ENCODE assay signal across 8 cellular contexts in the genomic region with DNA sequence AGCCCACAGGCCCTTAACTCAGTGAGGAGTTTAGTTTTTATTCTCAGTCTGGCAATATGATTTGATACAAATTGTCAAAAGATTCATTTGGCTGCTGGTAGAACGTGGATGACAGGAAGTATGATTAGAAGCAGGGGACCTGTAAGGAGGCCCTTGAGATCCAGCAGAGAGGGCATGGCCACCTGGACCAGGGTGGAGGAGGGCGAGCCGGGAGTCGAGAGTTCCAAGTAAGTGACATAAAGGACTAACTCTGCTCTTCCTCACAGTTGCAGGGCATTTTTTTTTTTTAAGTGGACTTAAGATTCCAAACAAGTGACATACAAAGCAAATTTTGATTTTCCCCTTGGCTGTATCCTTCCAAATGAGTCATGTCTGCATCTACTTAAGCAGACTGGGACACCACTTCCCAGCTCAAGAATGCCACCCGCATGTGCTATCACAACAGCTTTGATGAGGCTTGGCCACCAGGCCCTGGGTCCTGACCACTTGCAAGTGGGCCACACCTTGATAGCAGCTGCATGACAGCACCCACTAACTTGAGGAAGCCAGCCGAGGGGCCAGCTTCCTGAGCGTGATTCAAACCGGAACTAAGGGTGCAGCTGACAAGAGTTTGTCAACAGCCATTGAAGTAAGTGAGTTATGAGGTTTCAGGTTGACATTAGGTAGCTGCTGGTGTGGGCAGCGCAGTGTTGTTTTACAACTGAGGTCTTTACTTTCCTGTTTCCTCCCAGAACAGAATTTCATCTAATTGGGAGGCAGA. TPM values are rescaled to one million over a fixed set of nuclear protein-coding genes. Genes with fewer than 3 reads are reported as not detected.
DNase-seq lines count a peak whose midpoint lies in the region; ATAC-seq lines count a peak whose summit lies in the region.

No MANE protein-coding gene starts in this region.

- ATAC-seq in GM18511 (IDR thresholded peaks at IDR 0.05; ENCODE audit: unreplicated experiment), result peak; percentile 93
- peak; percentile 87 for ATAC-seq in HG02840 (IDR thresholded peaks at IDR 0.05; ENCODE audit: low FRiP score, unreplicated experiment)

- intact Hi-C loops in activated naive CD4-positive, alpha-beta T cell treated with anti-CD3 and anti-CD28 coated beads for 36 hours (cut with micrococcal nuclease), result loop anchor here (1.0 to 10.0 kb wide), 6 partner anchors 13 to 907 kb away; partner anchors contain the start of genes EPHA4 and SGPP2

- H3K23ac ChIP-seq in mesendoderm (ENCODE audit: low read length), result no peak overlapping the region

- H3K4me1 Mint-ChIP-seq in activated naive CD4-positive, alpha-beta T cell treated with anti-CD3 and anti-CD28 coated beads for 36 hours (ENCODE audit: low read depth), result no peaks in the 10 kb centered on the region

- DNase-seq in RPMI7951 (ENCODE audit: low read depth), result peak; percentile 90
- peak; percentile 83 for DNase-seq in activated naive CD4-positive, alpha-beta T cell treated with anti-CD3 and anti-CD28 coated beads for 36 hours
- peak; percentile 65 for DNase-seq in mesendoderm
- no peak for DNase-seq in epidermal melanocyte (ENCODE audit: insufficient read length, low spot score)
- DNase-seq in NCI-H1048 (lab: John Stamatoyannopoulos, UW), result no peak

- H3K4me2 ChIP-seq in mesendoderm (ENCODE audit: low read length), result no peak overlapping the region

- no peaks in the 10 kb centered on the region for H3K9me3 Mint-ChIP-seq in activated naive CD4-positive, alpha-beta T cell treated with anti-CD3 and anti-CD28 coated beads for 36 hours

- H3K56ac ChIP-seq in mesendoderm (ENCODE audit: low read length), result no peak overlapping the region

- H3K9ac ChIP-seq in mesendoderm (ENCODE audit: low read length), result no peak overlapping the region

- no peak overlapping the region for H3K4me3 ChIP-seq in mesendoderm (ENCODE audit: low read length)
- no peak overlapping the region for H3K4me3 ChIP-seq in thymus (ENCODE audit: low read length)

- H3K9me3 ChIP-seq in thymus (ENCODE audit: control insufficient read depth), result no peaks in the 10 kb centered on the region

- H3K27me3 Mint-ChIP-seq in activated naive CD4-positive, alpha-beta T cell treated with anti-CD3 and anti-CD28 coated beads for 36 hours (ENCODE audit: low read depth), result no peaks in the 10 kb centered on the region

- no peak overlapping the region for H2BK120ac ChIP-seq in mesendoderm (ENCODE audit: low read depth, low read length)

- H4K8ac ChIP-seq in mesendoderm (ENCODE audit: low read depth, low read length), result no peak overlapping the region

- H3K27ac ChIP-seq in mesendoderm (ENCODE audit: low read depth, low read length), result no peak overlapping the region
- H3K27ac ChIP-seq in thymus (ENCODE audit: low read depth), result peak overlapping the region; percentile 85

- H3K4me3 Mint-ChIP-seq in activated naive CD4-positive, alpha-beta T cell treated with anti-CD3 and anti-CD28 coated beads for 36 hours, result no peak overlapping the region

- H3K18ac ChIP-seq in mesendoderm (ENCODE audit: low read length), result no peak overlapping the region

- H3K79me2 ChIP-seq in mesendoderm (ENCODE audit: control insufficient read depth, insufficient read depth, low read length), result peaks cover 3% of the 10 kb centered on the region

- no peaks in the 10 kb centered on the region for H3K27me3 ChIP-seq in mesendoderm (ENCODE audit: insufficient read depth, low read length, poor library complexity)
- no peaks in the 10 kb centered on the region for H3K27me3 ChIP-seq in thymus (ENCODE audit: control insufficient read depth, insufficient read depth)

- no CpG with 5 or more reads among the region's 9 CpGs for WGBS in mesendoderm (ENCODE audit: extremely low coverage, insufficient coverage, low lambda C conversion rate)
- WGBS in thymus, result 31% methylated on average over 9 of the region's 9 CpGs

- H3K79me1 ChIP-seq in mesendoderm (ENCODE audit: low read length), result peaks cover 3% of the 10 kb centered on the region

- no peak overlapping the region for H2BK5ac ChIP-seq in mesendoderm (ENCODE audit: low read length)

- H3K36me3 Mint-ChIP-seq in activated naive CD4-positive, alpha-beta T cell treated with anti-CD3 and anti-CD28 coated beads for 36 hours (ENCODE audit: low read depth), result no peaks in the 10 kb centered on the region

- CTCF ChIA-PET in activated naive CD4-positive, alpha-beta T cell treated with anti-CD3 and anti-CD28 coated beads for 36 hours (lab: Charles Lee), result no interaction called here

- peaks cover 11% of the 10 kb centered on the region for H3K4me1 ChIP-seq in mesendoderm (ENCODE audit: control insufficient read depth, low read depth, low read length)
- H3K4me1 ChIP-seq in thymus (ENCODE audit: control insufficient read depth, insufficient read depth, low read length), result peaks cover 28% of the 10 kb centered on the region

- no peak overlapping the region for H3K27ac Mint-ChIP-seq in activated naive CD4-positive, alpha-beta T cell treated with anti-CD3 and anti-CD28 coated beads for 36 hours

- H3K36me3 ChIP-seq in mesendoderm (ENCODE audit: control insufficient read depth, insufficient read depth, low read length) (no peaks in the 10 kb centered on the region), thymus (ENCODE audit: control insufficient read depth, insufficient read depth) (no peaks in the 10 kb centered on the region)

- no peak overlapping the region for H2BK15ac ChIP-seq in mesendoderm (replicated peaks; ENCODE audit: low read depth)

- no peak overlapping the region for H4K5ac ChIP-seq in mesendoderm (ENCODE audit: low read length)

- no peak overlapping the region for H3K4ac ChIP-seq in mesendoderm (ENCODE audit: low read depth, low read length)

- no peak overlapping the region for H2AK5ac ChIP-seq in mesendoderm (ENCODE audit: low read length)

RNA-seq across cellular contexts. Expression of gene EPHA4, which starts 54.6 kb away (rescaled TPM):
- 4.6 and 6.1 TPM in 2 replicates for total RNA-seq in RPMI7951 (2014; rRNA removed; shearing (Covaris generic))
- total RNA-seq in activated naive CD4-positive, alpha-beta T cell treated with anti-CD3 and anti-CD28 coated beads for 36 hours, result 1 to 10 TPM; 1.3 to 3.0 TPM
- 14.3 TPM for polyA plus RNA-seq in mesendoderm (2013, experiment 1 of 2)
- polyA plus RNA-seq in mesendoderm (2013, experiment 2 of 2), result 14.8 TPM
- 7.8 TPM for polyA plus RNA-seq in thymus

Comparison
In these comparisons a context has a peak if more than half of its experiments do, and no peak if none do; other contexts are left out.
1. DNase-seq: peak in RPMI7951 (single experiment), activated naive CD4-positive, alpha-beta T cell treated with anti-CD3 and anti-CD28 coated beads for 36 hours (single experiment) and mesendoderm (single experiment); none in epidermal melanocyte (single experiment) and NCI-H1048 (single experiment).